In genomic region chr6:63351995-63352586, GRCh38 we compare ENCODE assay signal across 1 cellular context.
TF ChIP-seq lines count a peak whose summit lies in the region.

No MANE protein-coding gene starts in this region.

TF ChIP-seq in HCT116, 20 proteins besides CTCF, POLR2A, EP300 and RAD21 (continued from another document):
- TF ChIP-seq ZFX (IDR thresholded peaks at IDR 0.05), result no peak
